In the genomic region with DNA sequence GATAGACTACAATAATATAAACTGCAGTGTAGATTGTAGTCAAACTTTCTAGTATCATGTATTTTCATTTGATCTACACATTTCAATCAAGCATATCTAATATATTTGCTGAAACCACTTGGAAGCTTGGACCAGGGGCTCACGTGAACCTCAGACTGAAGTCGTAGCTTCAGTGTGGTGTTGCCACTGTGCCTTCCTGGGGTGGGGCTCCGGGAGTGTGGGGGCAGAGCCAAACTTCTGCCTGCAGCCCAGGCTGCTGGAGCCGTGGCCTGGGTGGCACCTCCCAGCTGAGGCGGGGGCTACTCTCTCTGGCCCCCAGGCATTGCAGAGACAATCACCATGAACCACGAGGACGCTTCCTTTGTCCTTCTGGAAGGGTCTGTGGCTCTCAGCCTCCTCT, we compare ENCODE assay signal across 26 cellular contexts. TPM values are rescaled to one million over a fixed set of nuclear protein-coding genes. Genes with fewer than 3 reads are reported as not detected.
"Had no signal": no experiment of that assay in that cellular context is flagged by ENCODE, and none has a peak within 500 bp of the region (broad histone marks: within the 10 kb centered on the region; RNA-seq: fewer than 3 reads in every experiment).

No MANE protein-coding gene starts in this region.

- H3K9me3 ChIP-seq: esophagus squamous epithelium, gastrocnemius medialis, heart right ventricle, left lung, lower lobe of right lung, mucosa of descending colon had no signal

- H3K4me1 Mint-ChIP-seq: endodermal cell, mesothelial cell of epicardium had no signal

- DNase-seq: dermis blood vessel endothelial cell; dorsolateral prefrontal cortex; effector CD4-positive, alpha-beta T cell; effector memory CD8-positive, alpha-beta T cell; endodermal cell; erythroblast; esophagus squamous epithelium; foreskin fibroblast; foreskin melanocyte; gastrocnemius medialis; glutamatergic neuron; head of caudate nucleus; heart right ventricle; hippocampal formation; left cardiac atrium; left ventricle myocardium superior; lower lobe of right lung; mesenchymal stem cell; mucosa of descending colon had no signal

- H3K9me3 Mint-ChIP-seq: effector memory CD8-positive, alpha-beta T cell; endodermal cell; mesothelial cell of epicardium had no signal

- ATAC-seq: effector memory CD8-positive, alpha-beta T cell; esophagus mucosa; gastrocnemius medialis; heart right ventricle; left cardiac atrium; left lung; left ventricle myocardium superior; lower lobe of right lung; mucosa of descending colon had no signal

- H3K36me3 Mint-ChIP-seq: mesothelial cell of epicardium had no signal

- H3K27me3 ChIP-seq: gastrocnemius medialis had no signal

- H3K4me1 ChIP-seq: esophagus squamous epithelium, left lung, lower lobe of right lung had no signal

- H3K36me3 ChIP-seq: esophagus squamous epithelium, gastrocnemius medialis, heart right ventricle, left lung, lower lobe of right lung had no signal

- H3K4me3 ChIP-seq: coronary artery, dorsolateral prefrontal cortex, esophagus squamous epithelium, gastrocnemius medialis, heart right ventricle, left lung, lower lobe of right lung, mucosa of descending colon had no signal

- H3K27ac Mint-ChIP-seq: effector memory CD8-positive, alpha-beta T cell; endodermal cell; mesothelial cell of epicardium had no signal

- H3K4me3 Mint-ChIP-seq: effector memory CD8-positive, alpha-beta T cell; endodermal cell; mesothelial cell of epicardium had no signal

- H3K27ac ChIP-seq: coronary artery, dorsolateral prefrontal cortex, epithelial cell of prostate, esophagus squamous epithelium, gastrocnemius medialis, heart right ventricle, left lung, lower lobe of right lung had no signal

RNA-seq across cellular contexts. Expression of a gene that starts 36.3 kb away (rescaled TPM):
- total RNA-seq: glomerular endothelial cell, lung microvascular endothelial cell had no signal
